In the genomic region with DNA sequence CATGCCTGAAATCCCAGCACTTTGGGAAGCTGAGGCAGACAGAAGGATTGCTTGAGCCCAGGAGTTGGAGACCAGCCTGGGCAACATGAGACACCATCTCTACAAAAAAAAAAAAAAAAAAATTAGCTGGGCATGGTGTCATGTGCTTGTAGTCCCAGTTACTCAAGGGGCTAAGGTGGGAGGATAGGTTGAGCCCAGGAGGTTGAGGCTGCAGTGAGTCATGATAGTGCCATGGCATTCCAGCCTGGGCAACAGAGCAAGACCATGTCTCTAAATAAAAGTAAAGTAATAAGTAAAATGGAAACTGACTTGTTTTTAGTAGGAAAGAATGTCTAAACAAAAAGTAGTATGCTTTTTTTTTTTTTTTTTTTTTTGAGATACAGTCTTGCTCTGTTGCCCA, we compare ENCODE assay signal across 20 cellular contexts.
DNase-seq lines count a peak whose midpoint lies in the region; ATAC-seq and TF ChIP-seq lines count a peak whose summit lies in the region.
"Had no signal": no experiment of that assay in that cellular context is flagged by ENCODE, and none has a peak within 500 bp of the region (broad histone marks: within the 10 kb centered on the region; RNA-seq: fewer than 3 reads in every experiment).

No MANE protein-coding gene starts in this region.

- no peak overlapping the region for H4K91ac ChIP-seq in IMR-90 (ENCODE audit: insufficient read depth, low read depth, low read length)

- peaks cover 30 to 65% of the 10 kb centered on the region in 2 experiments for H3K79me1 ChIP-seq in IMR-90 (ENCODE audit: low read depth in 1 of 2, low read length in 2 of 2)

- no peak overlapping the region; the same call in 1 of the 2 replicates for H3K14ac ChIP-seq in IMR-90 (replicated peaks; ENCODE audit: low read depth, low read length)

- no peak overlapping the region for H4K5ac ChIP-seq in IMR-90 (ENCODE audit: low read depth, low read length)

- no peaks in the 10 kb centered on the region for H3K9me3 ChIP-seq in IMR-90 (ENCODE audit: control insufficient read depth, insufficient read depth, low read length)
- H3K9me3 ChIP-seq: esophagus muscularis mucosa, transverse colon had no signal

- peak overlapping the region; percentile 57 for H3K27ac Mint-ChIP-seq in activated CD4-positive, alpha-beta T cell treated with anti-CD3 and anti-CD28 coated beads, Interleukin-2, amount 10 ng/mL, durations not matched to agents 24 days and 14 days
- H3K27ac Mint-ChIP-seq in activated naive CD8-positive, alpha-beta T cell treated with anti-CD3 and anti-CD28 coated beads, Interleukin-2, amount 50 U/mL, for 24 hours = peak overlapping the region; percentile 45
- peak overlapping the region in 8 of 10 donors; percentile 27 to 99 (median 70) for H3K27ac Mint-ChIP-seq in naive thymus-derived CD8-positive, alpha-beta T cell

- H3K18ac ChIP-seq in IMR-90 (ENCODE audit: low read depth, low read length) = no peak overlapping the region

- peaks cover 10% of the 10 kb centered on the region for H3K4me1 ChIP-seq in IMR-90 (ENCODE audit: control insufficient read depth, insufficient read depth, low read length)

- H4K20me1 ChIP-seq in IMR-90 (ENCODE audit: insufficient read depth, low read length) = peaks cover 8% of the 10 kb centered on the region; the same call in 1 of the 2 replicates

- H2AFZ ChIP-seq in IMR-90 (replicated peaks; ENCODE audit: low read length, poor library complexity) = no peak overlapping the region

- dilution Hi-C loops in IMR-90 (cut with HindIII; ENCODE audit: low sequenced_read_pairs, unreplicated experiment) = no loop called here

- H2BK15ac ChIP-seq in IMR-90 (ENCODE audit: low read depth, low read length) = no peak overlapping the region

- H2BK5ac ChIP-seq in IMR-90 (ENCODE audit: low read depth, low read length, poor library complexity, severe bottlenecking) = no peak overlapping the region

- in situ Hi-C loops in IMR-90 (cut with MboI; ENCODE audit: low sequenced_read_pairs) = loop anchor here (10.0 kb wide), 2 partner anchors 233 to 453 kb away; no protein-coding TSS in a partner anchor

- H4K8ac ChIP-seq in IMR-90 (ENCODE audit: low read depth in 2 of 2, low read length in 2 of 2) = no peak overlapping the region

- POLR2A ChIA-PET in IMR-90 (lab: Charles Lee; ENCODE audit: unreplicated experiment) = no interaction called here
- POLR2A ChIA-PET in naive thymus-derived CD8-positive, alpha-beta T cell (lab: Charles Lee) = no interaction called here

- no peak overlapping the region for H2BK20ac ChIP-seq in IMR-90 (ENCODE audit: low read depth, low read length)

- TF ChIP-seq CTCF in IMR-90 (conservative IDR thresholded peaks at IDR 0.05; ENCODE audit: low read depth, low read length) = no peak

- no peak overlapping the region for H3K56ac ChIP-seq in IMR-90 (ENCODE audit: extremely low read depth, insufficient read depth, low read length)

- H3K4me3 Mint-ChIP-seq in activated CD4-positive, alpha-beta T cell treated with anti-CD3 and anti-CD28 coated beads, Interleukin-2, amount 10 ng/mL, durations not matched to agents 24 days and 14 days = no peak overlapping the region
- no peak overlapping the region for H3K4me3 Mint-ChIP-seq in activated naive CD8-positive, alpha-beta T cell treated with anti-CD3 and anti-CD28 coated beads, Interleukin-2, amount 50 U/mL, for 24 hours
- no peak overlapping the region for H3K4me3 Mint-ChIP-seq in naive thymus-derived CD8-positive, alpha-beta T cell

- no peak overlapping the region for H3K9ac ChIP-seq in IMR-90 (ENCODE audit: low read depth, low read length)

- no peak overlapping the region for H3K23ac ChIP-seq in IMR-90 (ENCODE audit: low read depth, low read length)

- TF ChIP-seq RAD21 in IMR-90 (IDR thresholded peaks at IDR 0.05; ENCODE audit: low read length) = no peak

- H3K27me3 ChIP-seq in IMR-90 (ENCODE audit: control insufficient read depth, insufficient read depth, low read length) = no peaks in the 10 kb centered on the region
- H3K27me3 ChIP-seq: esophagus muscularis mucosa, transverse colon had no signal

- peaks cover 29% of the 10 kb centered on the region for H3K4me1 Mint-ChIP-seq in activated CD4-positive, alpha-beta T cell treated with anti-CD3 and anti-CD28 coated beads, Interleukin-2, amount 10 ng/mL, durations not matched to agents 24 days and 14 days
- peaks cover 41% of the 10 kb centered on the region for H3K4me1 Mint-ChIP-seq in activated naive CD8-positive, alpha-beta T cell treated with anti-CD3 and anti-CD28 coated beads, Interleukin-2, amount 50 U/mL, for 24 hours
- H3K4me1 Mint-ChIP-seq in naive thymus-derived CD8-positive, alpha-beta T cell = peaks cover 23 to 67% (median 65%) of the 10 kb centered on the region in 4 donors

- H3K36me3 Mint-ChIP-seq in activated CD4-positive, alpha-beta T cell treated with anti-CD3 and anti-CD28 coated beads, Interleukin-2, amount 10 ng/mL, durations not matched to agents 24 days and 14 days (ENCODE audit: low read depth) = no peaks in the 10 kb centered on the region
- H3K36me3 Mint-ChIP-seq in activated naive CD8-positive, alpha-beta T cell treated with anti-CD3 and anti-CD28 coated beads, Interleukin-2, amount 50 U/mL, for 24 hours (ENCODE audit: low read depth) = no peaks in the 10 kb centered on the region
- H3K36me3 Mint-ChIP-seq in naive thymus-derived CD8-positive, alpha-beta T cell = no peaks in the 10 kb centered on the region
- H3K36me3 Mint-ChIP-seq: CD4-positive, CD25-positive, alpha-beta regulatory T cell had no signal

- no peak overlapping the region for H2BK120ac ChIP-seq in IMR-90 (ENCODE audit: low read depth, low read length)

- no peak overlapping the region for H3K27ac ChIP-seq in IMR-90 (ENCODE audit: insufficient read depth, low read length)
- H3K27ac ChIP-seq: esophagus muscularis mucosa, transverse colon had no signal

- ATAC-seq in IMR-90 (ENCODE audit: low read depth) = no peak
- ATAC-seq in activated naive CD8-positive, alpha-beta T cell treated with anti-CD3 and anti-CD28 coated beads, Interleukin-2, amount 50 U/mL, for 24 hours = no peak
- no peak for ATAC-seq in naive thymus-derived CD8-positive, alpha-beta T cell
- ATAC-seq: left cardiac atrium had no signal

- H3K36me3 ChIP-seq in IMR-90 (ENCODE audit: control insufficient read depth, insufficient read depth, low read length) = no peaks in the 10 kb centered on the region
- H3K36me3 ChIP-seq: esophagus muscularis mucosa, transverse colon had no signal

- CTCF ChIA-PET in IMR-90 (lab: Yijun Ruan, JAX) = no interaction called here

- no peak overlapping the region for H2AK5ac ChIP-seq in IMR-90 (ENCODE audit: low read depth, low read length)

- no peak for TF ChIP-seq POLR2A in IMR-90 (IDR thresholded peaks at IDR 0.05; ENCODE audit: low read depth, low read length)

- intact Hi-C loops in activated CD4-positive, alpha-beta T cell treated with anti-CD3 and anti-CD28 coated beads, Interleukin-2, amount 10 ng/mL, durations not matched to agents 24 days and 14 days (cut with micrococcal nuclease) = loop anchor here (5.0 to 10.0 kb wide), 2 partner anchors 41 to 453 kb away; no protein-coding TSS in a partner anchor
- intact Hi-C loops in IMR-90 (cut with micrococcal nuclease) = no loop called here

- no peak overlapping the region; the same call in 1 of the 2 replicates for H3K4ac ChIP-seq in IMR-90 (ENCODE audit: low read depth, low read length)

- H3K27me3 Mint-ChIP-seq in activated CD4-positive, alpha-beta T cell treated with anti-CD3 and anti-CD28 coated beads, Interleukin-2, amount 10 ng/mL, durations not matched to agents 24 days and 14 days = no peaks in the 10 kb centered on the region
- H3K27me3 Mint-ChIP-seq in activated naive CD8-positive, alpha-beta T cell treated with anti-CD3 and anti-CD28 coated beads, Interleukin-2, amount 50 U/mL, for 24 hours = no peaks in the 10 kb centered on the region
- H3K27me3 Mint-ChIP-seq in naive thymus-derived CD8-positive, alpha-beta T cell = no peaks in the 10 kb centered on the region

- H3K9me1 ChIP-seq in IMR-90 (ENCODE audit: insufficient read depth, low read length) = peaks cover 8% of the 10 kb centered on the region

- no peak for DNase-seq in activated CD4-positive, alpha-beta T cell treated with anti-CD3 and anti-CD28 coated beads, Interleukin-2, amount 10 ng/mL, durations not matched to agents 24 days and 14 days
- DNase-seq in activated CD4-positive, alpha-beta T cell treated with anti-CD3 and anti-CD28 coated beads, Interleukin-2, amount 50 U/mL, for 48 hours = no peak
- peak; percentile 15 for DNase-seq in IMR-90
- DNase-seq in activated naive CD8-positive, alpha-beta T cell treated with anti-CD3 and anti-CD28 coated beads, Interleukin-2, amount 50 U/mL, for 24 hours = no peak
- no peak for DNase-seq in naive thymus-derived CD8-positive, alpha-beta T cell
- DNase-seq in SIG-M5 treated with dmso at 0.1 percent for 504 hours (lab: John Stamatoyannopoulos, UW; ENCODE audit: unreplicated experiment) = no peak
- DNase-seq in NCI-H774 (lab: John Stamatoyannopoulos, UW) = no peak
- DNase-seq in DMS153 treated with DMSO at 0.1 percent for 48 hours (lab: John Stamatoyannopoulos, UW; ENCODE audit: unreplicated experiment) = no peak
- DNase-seq: activated CD4-positive, alpha-beta T cell treated with anti-CD3 and anti-CD28 coated beads, Interleukin-2, amount 50 U/mL, for 1 hour; CD4-positive, CD25-positive, alpha-beta regulatory T cell; HCEC 1CT; hypothalamus; left cardiac atrium; midbrain; NCI-H1105 treated with DMSO at 0.1 percent for 48 hours; NCI-H2171; SIG-M5; stimulated activated CD4-positive, alpha-beta T cell treated with anti-CD3 and anti-CD28 coated beads, Interleukin-2, amount 100 ng/mL, for 48 hours; transverse colon had no signal

- H3K9me3 Mint-ChIP-seq in activated CD4-positive, alpha-beta T cell treated with anti-CD3 and anti-CD28 coated beads, Interleukin-2, amount 10 ng/mL, durations not matched to agents 24 days and 14 days = no peaks in the 10 kb centered on the region
- no peaks in the 10 kb centered on the region for H3K9me3 Mint-ChIP-seq in activated naive CD8-positive, alpha-beta T cell treated with anti-CD3 and anti-CD28 coated beads, Interleukin-2, amount 50 U/mL, for 24 hours
- H3K9me3 Mint-ChIP-seq in naive thymus-derived CD8-positive, alpha-beta T cell = no peaks in the 10 kb centered on the region
- H3K9me3 Mint-ChIP-seq: CD4-positive, CD25-positive, alpha-beta regulatory T cell had no signal

- H3K4me2 ChIP-seq in IMR-90 (ENCODE audit: low read depth, low read length) = no peak overlapping the region; the same call in 1 of the 2 replicates

- no peak overlapping the region for H2AK9ac ChIP-seq in IMR-90 (replicated peaks; ENCODE audit: low read depth, low read length, poor library complexity)

- BruUV-seq in IMR-90 (replicated peaks; lab: Mats Ljungman, UMichigan) = no TSS peak

- H3K4me3 ChIP-seq in IMR-90 (ENCODE audit: insufficient read depth, low read depth, low read length) = no peak overlapping the region
- H3K4me3 ChIP-seq: esophagus muscularis mucosa, transverse colon had no signal

TF ChIP-seq in IMR-90, 13 proteins besides CTCF, POLR2A, EP300 and RAD21 (continues in another document):
- TF ChIP-seq NFE2L2 (IDR thresholded peaks at IDR 0.05; ENCODE audit: low read depth, low read length) (no peak), MAZ (IDR thresholded peaks at IDR 0.05; ENCODE audit: borderline replicate concordance, low read depth, low read length) (no peak), FOS (IDR thresholded peaks at IDR 0.05; ENCODE audit: low read depth, low read length) (no peak), CHD1 (IDR thresholded peaks at IDR 0.05; ENCODE audit: low read depth, low read length) (no peak), CEBPB (IDR thresholded peaks at IDR 0.05; ENCODE audit: low read depth, low read length) (no peak)
